ENCODE assay signal across 1 cellular context in the genomic region with DNA sequence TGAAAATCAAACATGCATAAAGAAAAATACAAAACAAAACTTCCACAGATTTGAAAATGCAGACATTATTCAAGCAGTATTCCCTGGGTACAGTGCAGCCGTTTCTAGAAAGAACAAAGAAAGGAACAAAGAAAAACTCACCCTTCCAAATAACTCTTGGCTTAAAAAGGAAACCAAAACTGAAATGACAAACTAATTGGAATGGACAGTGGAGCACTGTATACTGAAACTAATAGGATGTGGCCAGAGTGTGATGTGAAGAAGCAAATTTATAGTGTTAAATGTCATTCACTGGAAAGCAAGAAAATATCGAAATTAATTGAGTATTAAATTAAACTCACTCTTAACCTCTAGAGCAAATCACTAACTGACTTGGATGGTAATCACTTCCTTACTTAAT.
TF ChIP-seq lines count a peak whose summit lies in the region.

No MANE protein-coding gene starts in this region.

TF ChIP-seq in SK-N-SH treated with all-trans-retinoic acid at 6 μM for 48 hours, 23 proteins besides CTCF, POLR2A, EP300 and RAD21 (continued from another document):
- no peak for TF ChIP-seq ZNF8 (CRISPR knock-in tag; IDR thresholded peaks at IDR 0.05)
- TF ChIP-seq GLIS3 (CRISPR knock-in tag; IDR thresholded peaks at IDR 0.05): no peak
- no peak for TF ChIP-seq PPARA (CRISPR knock-in tag; IDR thresholded peaks at IDR 0.05; ENCODE audit: borderline replicate concordance)
- TF ChIP-seq, protein P1, sequence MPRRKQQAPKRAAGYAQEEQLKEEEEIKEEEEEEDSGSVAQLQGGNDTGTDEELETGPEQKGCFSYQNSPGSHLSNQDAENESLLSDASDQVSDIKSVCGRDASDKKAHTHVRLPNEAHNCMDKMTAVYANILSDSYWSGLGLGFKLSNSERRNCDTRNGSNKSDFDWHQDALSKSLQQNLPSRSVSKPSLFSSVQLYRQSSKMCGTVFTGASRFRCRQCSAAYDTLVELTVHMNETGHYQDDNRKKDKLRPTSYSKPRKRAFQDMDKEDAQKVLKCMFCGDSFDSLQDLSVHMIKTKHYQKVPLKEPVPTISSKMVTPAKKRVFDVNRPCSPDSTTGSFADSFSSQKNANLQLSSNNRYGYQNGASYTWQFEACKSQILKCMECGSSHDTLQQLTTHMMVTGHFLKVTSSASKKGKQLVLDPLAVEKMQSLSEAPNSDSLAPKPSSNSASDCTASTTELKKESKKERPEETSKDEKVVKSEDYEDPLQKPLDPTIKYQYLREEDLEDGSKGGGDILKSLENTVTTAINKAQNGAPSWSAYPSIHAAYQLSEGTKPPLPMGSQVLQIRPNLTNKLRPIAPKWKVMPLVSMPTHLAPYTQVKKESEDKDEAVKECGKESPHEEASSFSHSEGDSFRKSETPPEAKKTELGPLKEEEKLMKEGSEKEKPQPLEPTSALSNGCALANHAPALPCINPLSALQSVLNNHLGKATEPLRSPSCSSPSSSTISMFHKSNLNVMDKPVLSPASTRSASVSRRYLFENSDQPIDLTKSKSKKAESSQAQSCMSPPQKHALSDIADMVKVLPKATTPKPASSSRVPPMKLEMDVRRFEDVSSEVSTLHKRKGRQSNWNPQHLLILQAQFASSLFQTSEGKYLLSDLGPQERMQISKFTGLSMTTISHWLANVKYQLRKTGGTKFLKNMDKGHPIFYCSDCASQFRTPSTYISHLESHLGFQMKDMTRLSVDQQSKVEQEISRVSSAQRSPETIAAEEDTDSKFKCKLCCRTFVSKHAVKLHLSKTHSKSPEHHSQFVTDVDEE (CRISPR knock-in tag; IDR thresholded peaks at IDR 0.05): no peak
- TF ChIP-seq, protein P2, sequence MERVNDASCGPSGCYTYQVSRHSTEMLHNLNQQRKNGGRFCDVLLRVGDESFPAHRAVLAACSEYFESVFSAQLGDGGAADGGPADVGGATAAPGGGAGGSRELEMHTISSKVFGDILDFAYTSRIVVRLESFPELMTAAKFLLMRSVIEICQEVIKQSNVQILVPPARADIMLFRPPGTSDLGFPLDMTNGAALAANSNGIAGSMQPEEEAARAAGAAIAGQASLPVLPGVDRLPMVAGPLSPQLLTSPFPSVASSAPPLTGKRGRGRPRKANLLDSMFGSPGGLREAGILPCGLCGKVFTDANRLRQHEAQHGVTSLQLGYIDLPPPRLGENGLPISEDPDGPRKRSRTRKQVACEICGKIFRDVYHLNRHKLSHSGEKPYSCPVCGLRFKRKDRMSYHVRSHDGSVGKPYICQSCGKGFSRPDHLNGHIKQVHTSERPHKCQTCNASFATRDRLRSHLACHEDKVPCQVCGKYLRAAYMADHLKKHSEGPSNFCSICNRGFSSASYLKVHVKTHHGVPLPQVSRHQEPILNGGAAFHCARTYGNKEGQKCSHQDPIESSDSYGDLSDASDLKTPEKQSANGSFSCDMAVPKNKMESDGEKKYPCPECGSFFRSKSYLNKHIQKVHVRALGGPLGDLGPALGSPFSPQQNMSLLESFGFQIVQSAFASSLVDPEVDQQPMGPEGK (CRISPR knock-in tag; IDR thresholded peaks at IDR 0.05; ENCODE audit: borderline replicate concordance): no peak
